ENCODE assay signal across 8 cellular contexts in the genomic region with DNA sequence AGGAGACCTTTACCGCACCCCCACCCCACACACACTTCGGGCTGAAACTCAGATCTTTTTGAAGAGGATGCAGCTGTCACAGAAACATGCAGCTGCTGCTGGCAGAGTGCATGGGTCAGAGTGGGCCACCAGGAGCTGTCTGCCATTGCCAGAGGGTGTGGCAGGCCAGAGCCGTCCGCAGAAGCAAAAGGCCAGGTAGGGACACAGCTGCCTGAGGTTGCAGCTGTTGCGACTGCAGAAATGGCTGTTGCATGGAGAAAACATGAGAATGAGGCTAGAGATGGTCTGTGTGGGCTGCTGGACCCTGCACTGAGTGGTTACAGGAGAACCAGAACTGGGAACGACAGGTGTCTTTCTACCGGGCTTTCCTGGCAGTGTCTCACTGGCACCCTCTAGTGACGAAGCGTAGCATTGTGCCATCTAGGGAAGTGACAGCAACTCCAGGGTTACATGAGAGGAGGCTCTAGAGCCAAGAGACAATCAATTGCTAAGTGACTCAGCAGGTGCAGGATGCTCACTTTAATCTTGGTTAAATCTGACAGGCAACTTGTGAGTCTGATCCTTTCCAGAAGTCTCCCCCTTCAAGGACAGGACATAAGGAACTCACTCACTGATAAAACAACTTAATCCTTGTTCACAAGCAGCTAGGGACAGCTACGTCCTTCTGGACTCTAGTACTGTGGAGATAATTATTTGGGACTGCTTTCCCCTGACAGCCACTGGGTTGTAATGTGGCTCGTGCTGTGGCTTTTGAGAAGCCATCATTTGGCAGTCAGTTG. TPM values are rescaled to one million over a fixed set of nuclear protein-coding genes. Genes with fewer than 3 reads are reported as not detected.
DNase-seq lines count a peak whose midpoint lies in the region; ATAC-seq and TF ChIP-seq lines count a peak whose summit lies in the region.

No MANE protein-coding gene starts in this region.

- H3K9me3 ChIP-seq in ascending aorta (no peaks in the 10 kb centered on the region), sigmoid colon (peaks cover 0 to 2% (median 0%) of the 10 kb centered on the region in 4 donors)

- intact Hi-C loops in ascending aorta (cut with DNase I) (loop anchor here (1.0 to 2.0 kb wide), 4 partner anchors 77 to 193 kb away; no protein-coding TSS in a partner anchor), sigmoid colon (cut with DNase I) (loop anchor here (1.0 to 2.0 kb wide), 2 partner anchors 85 to 141 kb away; no protein-coding TSS in a partner anchor), posterior vena cava (cut with DNase I) (loop anchor here (5.0 to 10.0 kb wide), 3 partner anchors 77 to 137 kb away; no protein-coding TSS in a partner anchor)

- H3K4me1 ChIP-seq in ascending aorta = no peaks in the 10 kb centered on the region
- peaks cover 0 to 8% (median 5%) of the 10 kb centered on the region in 4 donors for H3K4me1 ChIP-seq in sigmoid colon

- H3K36me3 ChIP-seq in ascending aorta (no peaks in the 10 kb centered on the region), sigmoid colon (no peaks in the 10 kb centered on the region)

- peak; percentile 69 for ATAC-seq in HG02884 (IDR thresholded peaks at IDR 0.05; ENCODE audit: unreplicated experiment)

- no peak for TF ChIP-seq POLR2A in sigmoid colon (IDR thresholded peaks at IDR 0.05)

- DNase-seq in GM12864 (ENCODE audit: low read depth) (peak; percentile 63), NCI-H146 treated with DMSO at 0.1 percent for 48 hours (lab: John Stamatoyannopoulos, UW; ENCODE audit: unreplicated experiment) (peak; percentile 37), T-helper 2 cell (peak; percentile 43 to 89 (median 72)), ascending aorta (ENCODE audit: low spot score in 2 of 2) (peak; percentile 58 to 92), hepatic stellate cell (ENCODE audit: low spot score) (peak; percentile 82), sigmoid colon (peak; percentile 81), posterior vena cava (ENCODE audit: low spot score) (no peak)

- no peak for TF ChIP-seq EP300 in sigmoid colon (IDR thresholded peaks at IDR 0.05)

- H3K27ac ChIP-seq in ascending aorta (no peak overlapping the region), sigmoid colon (no peak overlapping the region)

- TF ChIP-seq CTCF in GM12864 (IDR thresholded peaks at IDR 0.05; ENCODE audit: low read depth, low read length, missing control alignments) (peak; percentile 100), ascending aorta (IDR thresholded peaks at IDR 0.05) (peak; percentile 88 to 97 (median 91)), sigmoid colon (IDR thresholded peaks at IDR 0.05) (peak; percentile 78 to 98 (median 90))

- H3K27me3 ChIP-seq in ascending aorta (no peaks in the 10 kb centered on the region), sigmoid colon (peaks cover 0 to 4% (median 0%) of the 10 kb centered on the region in 3 donors)

- 11 to 27% methylated on average over 11 of the region's 11 CpGs for WGBS in sigmoid colon, 2 donors

- H3K4me3 ChIP-seq in GM12864 (ENCODE audit: low read depth, low read length) (no peak overlapping the region), ascending aorta (peak overlapping the region in 1 of 2 donors; percentile 32), sigmoid colon (no peak overlapping the region)

RNA-seq across cellular contexts. Expression of a gene that starts 29.1 kb away (rescaled TPM):
- total RNA-seq in ascending aorta = 6.5 TPM
- total RNA-seq in sigmoid colon = 1 to 10 TPM; 5.0 to 7.5 (median 6.1) TPM
- 10 to 100 TPM in 1 of 3 donors, 1 to 10 TPM in 2; 2.3 to 16.2 (median 2.4) TPM for polyA plus RNA-seq in sigmoid colon
- total RNA-seq in posterior vena cava = 10 to 100 TPM in 1 of 2 donors, 1 to 10 TPM in 1; 9.9 to 12.8 TPM

RNA-seq across cellular contexts. Expression of a gene that starts 39.2 kb away (rescaled TPM):
- 222 TPM for total RNA-seq in ascending aorta
- total RNA-seq in sigmoid colon = 100 to 1,000 TPM; 150 to 207 (median 174) TPM
- 100 to 1,000 TPM; 152 to 194 (median 178) TPM for polyA plus RNA-seq in sigmoid colon
- total RNA-seq in posterior vena cava = 10 to 100 TPM; 90.7 to 98.3 TPM
